In genomic region chr1:17260738-17261137, GRCh38 we compare ENCODE assay signal across 11 cellular contexts. TPM values are rescaled to one million over a fixed set of nuclear protein-coding genes. Genes with fewer than 3 reads are reported as not detected.
"Had no signal": no experiment of that assay in that cellular context is flagged by ENCODE, and none has a peak within 500 bp of the region (broad histone marks: within the 10 kb centered on the region; RNA-seq: fewer than 3 reads in every experiment).

No MANE protein-coding gene starts in this region.

- H3K4me2 ChIP-seq: GM23338 had no signal

- H3K4me1 ChIP-seq: HAP-1 had no signal

- H3K9me3 ChIP-seq: HAP-1 had no signal

- H3K36me3 ChIP-seq: HAP-1 had no signal

- H3K27ac ChIP-seq: GM23248 had no signal

- H3K9ac ChIP-seq: GM23248 had no signal

- DNase-seq: GOT3, H7, H9, HCEC 1CT, HFFc6 had no signal

- ATAC-seq: GM23338, HCT116 had no signal

- H2AFZ ChIP-seq: GM23248, GM23338 had no signal

- FAIRE-seq: H1, H54 had no signal

- H3K4me3 ChIP-seq: GM23248, GM23338, HAP-1 had no signal

RNA-seq across cellular contexts. Expression of gene PADI3, which starts 11.8 kb away (rescaled TPM):
- total RNA-seq: GM23248 had no signal
- polyA plus RNA-seq: GM23248 had no signal

RNA-seq across cellular contexts. Expression of gene PADI4, which starts 47.3 kb away (rescaled TPM):
- total RNA-seq: GM23248, H1, HFFc6 had no signal
- polyA plus RNA-seq: GM23248 had no signal
